13 cellular contexts compared by ENCODE assay signal in genomic region chr4:20431422-20432014, GRCh38.
DNase-seq lines count a peak whose midpoint lies in the region; ATAC-seq and TF ChIP-seq lines count a peak whose summit lies in the region.
"Had no signal": no experiment of that assay in that cellular context is flagged by ENCODE, and none has a peak within 500 bp of the region (broad histone marks: within the 10 kb centered on the region; RNA-seq: fewer than 3 reads in every experiment).

No MANE protein-coding gene starts in this region.

- H4K91ac ChIP-seq in neuronal stem cell (ENCODE audit: low read depth, low read length, poor library complexity) = no peak overlapping the region

- POLR2A ChIA-PET in MCF 10A (lab: Yijun Ruan, JAX) = no interaction called here
- POLR2A ChIA-PET in CD4-positive, alpha-beta memory T cell (lab: Charles Lee; ENCODE audit: partially characterized antibody) = no interaction called here

- no TSS peak for BruUV-seq in MCF 10A (replicated peaks; lab: Mats Ljungman, UMichigan)

- H3K4me1 Mint-ChIP-seq in MCF 10A (ENCODE audit: insufficient read depth, unreplicated experiment) = peaks cover 18% of the 10 kb centered on the region
- no peaks in the 10 kb centered on the region for H3K4me1 Mint-ChIP-seq in CD4-positive, alpha-beta memory T cell
- H3K4me1 Mint-ChIP-seq: activated T-helper 17 cell treated with anti-CD3 and anti-CD28 coated beads, Interleukin-2, amount 50 U/mL, for 72 hours had no signal

- H3K27me3 Mint-ChIP-seq in MCF 10A (ENCODE audit: insufficient read depth, unreplicated experiment) = no peaks in the 10 kb centered on the region
- H3K27me3 Mint-ChIP-seq in CD4-positive, alpha-beta memory T cell = peaks cover 0 to under 1% of the 10 kb centered on the region in 2 donors

- peak overlapping the region; percentile 15 to 44 (median 17) for H3K4me3 ChIP-seq in breast epithelium
- no peak overlapping the region for H3K4me3 ChIP-seq in fibroblast of villous mesenchyme (ENCODE audit: low read depth, low read length)
- H3K4me3 ChIP-seq in neuronal stem cell (ENCODE audit: low read length in 2 of 2) = no peak overlapping the region
- no peak overlapping the region for H3K4me3 ChIP-seq in CD4-positive, alpha-beta memory T cell (ENCODE audit: low read length in 2 of 2)

- no peaks in the 10 kb centered on the region for H3K9me3 Mint-ChIP-seq in MCF 10A (ENCODE audit: unreplicated experiment)
- H3K9me3 Mint-ChIP-seq in CD4-positive, alpha-beta memory T cell = no peaks in the 10 kb centered on the region
- H3K9me3 Mint-ChIP-seq: activated T-helper 17 cell treated with anti-CD3 and anti-CD28 coated beads, Interleukin-2, amount 50 U/mL, for 72 hours; T-helper 2 cell treated with Interferon-gamma antibody and Interleukin-4, amounts not matched to agents 5 μg/mL and 100 μg/mL, for 36 hours had no signal

- H3K14ac ChIP-seq in neuronal stem cell (ENCODE audit: low read length) = no peak overlapping the region

- H2AK5ac ChIP-seq in neuronal stem cell (ENCODE audit: low read depth, low read length) = no peak overlapping the region

- no peaks in the 10 kb centered on the region for H3K36me3 Mint-ChIP-seq in MCF 10A (ENCODE audit: insufficient read depth, unreplicated experiment)
- H3K36me3 Mint-ChIP-seq in CD4-positive, alpha-beta memory T cell = no peaks in the 10 kb centered on the region

- no peak for TF ChIP-seq CTCF in breast epithelium (IDR thresholded peaks at IDR 0.05)
- no peak for TF ChIP-seq CTCF in MCF 10A (IDR thresholded peaks at IDR 0.05; ENCODE audit: unreplicated experiment)
- TF ChIP-seq CTCF in fibroblast of villous mesenchyme (IDR thresholded peaks at IDR 0.05; ENCODE audit: insufficient read depth, low read depth, low read length) = no peak

- no peak for TF ChIP-seq POLR2A in breast epithelium (IDR thresholded peaks at IDR 0.05)

- H3K4me1 ChIP-seq in breast epithelium = no peaks in the 10 kb centered on the region
- H3K4me1 ChIP-seq in neuronal stem cell (ENCODE audit: control insufficient read depth in 2 of 2, insufficient read depth in 1 of 2, low read depth in 1 of 2, low read length in 2 of 2) = peaks cover 5 to 8% of the 10 kb centered on the region in 2 donors
- H3K4me1 ChIP-seq in CD4-positive, alpha-beta memory T cell (ENCODE audit: insufficient read depth, low read length) = no peaks in the 10 kb centered on the region

- H2BK15ac ChIP-seq in neuronal stem cell (ENCODE audit: low read length) = no peak overlapping the region

- peak overlapping the region; percentile 12 for H2AFZ ChIP-seq in neuronal stem cell (ENCODE audit: low read length)

- no peak overlapping the region for H2BK120ac ChIP-seq in neuronal stem cell (ENCODE audit: low read depth, low read length)

- ATAC-seq in HG02678 (IDR thresholded peaks at IDR 0.05; ENCODE audit: unreplicated experiment) = no peak
- ATAC-seq: activated T-helper 17 cell treated with anti-CD3 and anti-CD28 coated beads, Interleukin-2, amount 50 U/mL, for 72 hours had no signal

- H3K27me3 ChIP-seq in breast epithelium = no peaks in the 10 kb centered on the region
- H3K27me3 ChIP-seq in neuronal stem cell (ENCODE audit: control insufficient read depth in 3 of 3, insufficient read depth in 3 of 3, low read depth in 1 of 3, low read length in 3 of 3) = peaks cover 0 to 2% (median 0%) of the 10 kb centered on the region in 3 experiments
- H3K27me3 ChIP-seq in CD4-positive, alpha-beta memory T cell (ENCODE audit: insufficient read depth, low read length) = no peaks in the 10 kb centered on the region

- H2BK5ac ChIP-seq in neuronal stem cell (ENCODE audit: low read length) = no peak overlapping the region

- H4K8ac ChIP-seq in neuronal stem cell (ENCODE audit: low read depth, low read length) = no peak overlapping the region

- H3K27ac Mint-ChIP-seq in MCF 10A (ENCODE audit: low read depth, unreplicated experiment) = no peak overlapping the region
- H3K27ac Mint-ChIP-seq in CD4-positive, alpha-beta memory T cell = no peak overlapping the region
- H3K27ac Mint-ChIP-seq: activated T-helper 17 cell treated with anti-CD3 and anti-CD28 coated beads, Interleukin-2, amount 50 U/mL, for 72 hours; T-helper 2 cell treated with Interferon-gamma antibody and Interleukin-4, amounts not matched to agents 5 μg/mL and 100 μg/mL, for 36 hours had no signal

- no CpG with 5 or more reads among the region's 9 CpGs for WGBS in neuronal stem cell (ENCODE audit: extremely low coverage in 2 of 2, insufficient read length in 2 of 2, insufficient replicate concordance in 1 of 2), 2 donors

- H3K23ac ChIP-seq in neuronal stem cell (ENCODE audit: low read depth, low read length, poor library complexity) = no peak overlapping the region

- no peak overlapping the region for H3K4ac ChIP-seq in neuronal stem cell (ENCODE audit: low read length)

- no peak overlapping the region for H3K18ac ChIP-seq in neuronal stem cell (ENCODE audit: low read length)

- no peaks in the 10 kb centered on the region for H3K36me3 ChIP-seq in breast epithelium
- H3K36me3 ChIP-seq in neuronal stem cell (replicated peaks in 1 of 2; ENCODE audit: control insufficient read depth in 2 of 2, insufficient read depth in 2 of 2, low read length in 2 of 2) = no peaks in the 10 kb centered on the region
- H3K36me3 ChIP-seq in CD4-positive, alpha-beta memory T cell (ENCODE audit: insufficient read depth, low read length) = no peaks in the 10 kb centered on the region

- H3K79me1 ChIP-seq in neuronal stem cell (ENCODE audit: low read depth, low read length) = no peaks in the 10 kb centered on the region

- CTCF ChIA-PET in MCF 10A (lab: Yijun Ruan, JAX) = interaction anchor here (0.5 to 1.1 kb wide), 3 partner anchors 12 to 241 kb away, joined by 3 to 7 read pairs (median 3); no protein-coding TSS in a partner anchor
- CTCF ChIA-PET in CD4-positive, alpha-beta memory T cell (lab: Charles Lee; ENCODE audit: partially characterized antibody) = interaction anchor here (1.3 to 1.7 kb wide), 2 partner anchors 9 to 12 kb away, joined by 4 read pairs; no protein-coding TSS in a partner anchor

- no peaks in the 10 kb centered on the region for H3K9me3 ChIP-seq in breast epithelium
- no peaks in the 10 kb centered on the region for H3K9me3 ChIP-seq in neuronal stem cell (replicated peaks in 1 of 2; ENCODE audit: control insufficient read depth in 2 of 2, insufficient read depth in 1 of 2, low read depth in 1 of 2, low read length in 2 of 2)
- no peaks in the 10 kb centered on the region for H3K9me3 ChIP-seq in CD4-positive, alpha-beta memory T cell (ENCODE audit: control insufficient read depth in 1 of 2, low read length in 2 of 2)

- intact Hi-C loops in breast epithelium (cut with DNase I; ENCODE audit: low total_unique reads) = no loop called here
- intact Hi-C loops in MCF 10A (cut with micrococcal nuclease) = no loop called here
- intact Hi-C loops in CD4-positive, alpha-beta memory T cell (cut with micrococcal nuclease) = no loop called here

- DNase-seq in breast epithelium (ENCODE audit: low spot score in 2 of 2) = no peak
- no peak for DNase-seq in MCF 10A (ENCODE audit: unreplicated experiment)
- peak; percentile 37 for DNase-seq in fibroblast of villous mesenchyme (ENCODE audit: low read depth)
- no peak for DNase-seq in neuronal stem cell (ENCODE audit: low spot score)
- DNase-seq in CD4-positive, alpha-beta memory T cell = no peak
- no peak for DNase-seq in stimulated activated naive CD4-positive, alpha-beta T cell (lab: John Stamatoyannopoulos, UW)
- DNase-seq in effector CD8-positive, alpha-beta T cell (lab: John Stamatoyannopoulos, UW) = no peak
- DNase-seq: activated CD4-positive, alpha-beta T cell treated with anti-CD3 and anti-CD28 coated beads, Interleukin-2, amount 50 U/mL, for 1 hour; aorta; NCI-H1436 treated with DMSO at 0.1 percent for 48 hours had no signal

- H3K4me2 ChIP-seq in neuronal stem cell (ENCODE audit: insufficient read depth, low read length, poor library complexity, severe bottlenecking) = peak overlapping the region; percentile 37

- H3K27ac ChIP-seq in breast epithelium (peak overlapping the region in 1 of 2 donors; percentile 34), neuronal stem cell (replicated peaks; ENCODE audit: low read length) (peak overlapping the region; percentile 84)
- H3K27ac ChIP-seq in CD4-positive, alpha-beta memory T cell (ENCODE audit: low read depth, low read length) = no peak overlapping the region

- H2BK12ac ChIP-seq in neuronal stem cell (ENCODE audit: low read length) = no peak overlapping the region

- no peak overlapping the region for H3K9ac ChIP-seq in neuronal stem cell (ENCODE audit: low read depth, low read length, poor library complexity)

- no peak overlapping the region for H3K4me3 Mint-ChIP-seq in MCF 10A (ENCODE audit: unreplicated experiment)
- no peak overlapping the region for H3K4me3 Mint-ChIP-seq in CD4-positive, alpha-beta memory T cell
- H3K4me3 Mint-ChIP-seq: activated T-helper 17 cell treated with anti-CD3 and anti-CD28 coated beads, Interleukin-2, amount 50 U/mL, for 72 hours; T-helper 2 cell treated with Interferon-gamma antibody and Interleukin-4, amounts not matched to agents 5 μg/mL and 100 μg/mL, for 36 hours had no signal

Comparison
In these comparisons a context has a peak if more than half of its experiments do, and no peak if none do; other contexts are left out.
1. H3K4me3 ChIP-seq: peak in breast epithelium (3 of 3); none in fibroblast of villous mesenchyme (single experiment), neuronal stem cell (0 of 2) and CD4-positive, alpha-beta memory T cell (0 of 2).